Comparison of ENCODE assay signal across 12 cellular contexts in the genomic region with DNA sequence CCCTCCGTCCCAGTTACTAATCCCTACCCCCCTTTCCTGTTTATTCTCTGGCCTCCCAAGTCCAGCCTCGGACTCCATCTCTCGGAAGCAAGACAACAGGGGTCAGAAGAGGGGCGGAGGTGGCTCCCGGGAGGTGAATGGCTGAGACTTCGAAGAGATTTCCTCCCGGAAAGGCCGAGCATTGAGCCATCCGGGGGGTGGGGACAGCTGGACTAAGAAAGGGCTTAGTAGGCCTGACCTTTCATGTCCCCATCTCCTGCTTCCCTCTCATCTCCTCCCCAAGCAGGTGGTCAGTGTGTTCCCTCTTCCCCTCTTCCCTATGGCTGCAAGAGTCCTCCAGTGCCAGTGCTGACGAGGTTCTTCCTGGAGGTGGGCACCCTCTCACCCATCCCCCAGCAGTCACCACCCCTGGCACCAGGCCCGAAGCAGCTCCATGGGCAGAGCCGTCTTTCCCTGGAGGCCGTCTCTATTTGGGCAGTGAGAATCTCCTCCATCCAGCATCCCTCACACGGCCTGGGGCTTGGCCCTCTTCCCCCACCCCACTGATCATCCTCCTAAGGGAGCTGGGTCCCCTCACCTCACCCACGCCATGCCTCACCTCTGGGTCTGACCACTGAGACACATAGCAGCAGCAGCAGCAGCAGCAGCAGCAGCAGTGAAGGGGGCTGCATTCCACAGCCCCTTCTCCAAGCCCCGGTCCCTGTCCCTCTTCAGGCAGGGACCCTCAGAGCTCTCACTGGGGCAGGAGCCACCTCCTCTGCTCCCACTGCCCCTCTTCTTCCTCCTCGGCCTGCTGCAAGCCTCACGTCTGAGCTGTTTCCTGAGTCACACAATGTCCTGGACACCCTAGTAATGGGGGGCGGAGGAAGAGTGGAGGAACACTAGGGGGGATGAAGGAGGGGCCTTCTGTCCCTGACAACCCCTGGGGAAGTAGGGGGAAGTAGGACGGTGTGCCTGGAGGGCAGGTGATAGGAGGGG. TPM values are rescaled to one million over a fixed set of nuclear protein-coding genes. Genes with fewer than 3 reads are reported as not detected.
DNase-seq lines count a peak whose midpoint lies in the region; ATAC-seq, FAIRE-seq and TF ChIP-seq lines count a peak whose summit lies in the region.
"Had no signal": no experiment of that assay in that cellular context is flagged by ENCODE, and none has a peak within 500 bp of the region (broad histone marks: within the 10 kb centered on the region; RNA-seq: fewer than 3 reads in every experiment).

TSS of gene NOTCH4 (minus strand) at position 810 of the 978 bp plus-strand sequence. CDS start at position 671, 139 bp downstream.

- H3K4me1 Mint-ChIP-seq in astrocyte (ENCODE audit: low read depth, unreplicated experiment): peaks cover 1% of the 10 kb centered on the region

- H4K20me1 ChIP-seq in DOHH2 (ENCODE audit: control insufficient read depth, insufficient read depth, low read depth, low read length) (no peaks in the 10 kb centered on the region), astrocyte (ENCODE audit: insufficient read depth, low read length) (no peaks in the 10 kb centered on the region)

- TF ChIP-seq CTCF in DOHH2 (IDR thresholded peaks at IDR 0.05; ENCODE audit: low read depth, low read length, poor library complexity, severe bottlenecking): no peak
- TF ChIP-seq CTCF in astrocyte (IDR thresholded peaks at IDR 0.05; ENCODE audit: insufficient read depth, low read depth, low read length): no peak
- no peak for TF ChIP-seq CTCF in gastrocnemius medialis (IDR thresholded peaks at IDR 0.05 in 4 of 5, conservative IDR thresholded peaks at IDR 0.05 in 1 of 5)
- TF ChIP-seq CTCF in lower leg skin (IDR thresholded peaks at IDR 0.05): no peak

- H3F3A ChIP-seq in DOHH2 (ENCODE audit: control insufficient read depth, insufficient read depth): no peaks in the 10 kb centered on the region

- TF ChIP-seq POLR2A in gastrocnemius medialis (IDR thresholded peaks at IDR 0.05) (peak; percentile 23 to 67), lower leg skin (IDR thresholded peaks at IDR 0.05) (no peak)

- in situ Hi-C loops in gastrocnemius medialis (cut with MboI; ENCODE audit: low sequenced_read_pairs in 4 of 4): no loop called here

- H3K4me2 ChIP-seq in DOHH2 (ENCODE audit: low read length) (peak within 1 kb of the TSS; percentile 31; the same call in 1 of the 2 replicates), astrocyte (ENCODE audit: low read length) (no peak within 1 kb of the TSS)

- ATAC-seq in left ventricle myocardium superior (peak; percentile 78), gastrocnemius medialis (peak; percentile 62 to 67), GM18870 (IDR thresholded peaks at IDR 0.05; ENCODE audit: unreplicated experiment) (no peak), GM18868 (IDR thresholded peaks at IDR 0.05; ENCODE audit: unreplicated experiment) (no peak)

- H3K27ac Mint-ChIP-seq in astrocyte (ENCODE audit: unreplicated experiment): peak within 1 kb of the TSS; percentile 41

- peaks cover 2% of the 10 kb centered on the region for H3K9me3 Mint-ChIP-seq in astrocyte (ENCODE audit: unreplicated experiment)

- no peak within 1 kb of the TSS for H3K9ac ChIP-seq in astrocyte (ENCODE audit: low read length)

- H3K4me3 ChIP-seq in DOHH2 (ENCODE audit: low read length) (peak within 1 kb of the TSS; percentile 22), astrocyte (ENCODE audit: insufficient read depth, low read depth, low read length) (no peak within 1 kb of the TSS), gastrocnemius medialis (peak within 1 kb of the TSS; percentile 0 to 50 (median 31)), lower leg skin (ENCODE audit: low read depth, poor library complexity, severe bottlenecking) (no peak within 1 kb of the TSS)
- H3K4me3 ChIP-seq: transverse colon had no signal

- H3K27ac ChIP-seq in DOHH2 (ENCODE audit: low read depth, low read length): no peak within 1 kb of the TSS
- no peak within 1 kb of the TSS for H3K27ac ChIP-seq in astrocyte (ENCODE audit: low read depth, low read length)
- peak within 1 kb of the TSS; percentile 52 to 74 (median 68) for H3K27ac ChIP-seq in gastrocnemius medialis

- H3K4me1 ChIP-seq in DOHH2 (ENCODE audit: control insufficient read depth, low read length) (peaks cover 49% of the 10 kb centered on the region), astrocyte (ENCODE audit: insufficient read depth, low read length) (no peaks in the 10 kb centered on the region), gastrocnemius medialis (no peaks in the 10 kb centered on the region)
- H3K4me1 ChIP-seq: transverse colon had no signal

- DNase-seq in astrocyte (ENCODE audit: low read depth) (no peak), left ventricle myocardium superior (no peak), gastrocnemius medialis (no peak), lower leg skin (ENCODE audit: low spot score in 2 of 2) (no peak), activated gamma-delta T cell treated with Interleukin-2 at 50 U/mL for 16 hours (no peak)
- DNase-seq: DND-41, NCI-H446 treated with DMSO at 0.1 percent for 48 hours, SHP77 treated with DMSO at 0.1 percent for 48 hours, transverse colon had no signal

- H2AFZ ChIP-seq in astrocyte (ENCODE audit: low read depth, low read length): no peak within 1 kb of the TSS

- H3K36me3 Mint-ChIP-seq in astrocyte (ENCODE audit: low read depth, unreplicated experiment): peaks cover 1% of the 10 kb centered on the region

- no peaks in the 10 kb centered on the region for H3K36me3 ChIP-seq in DOHH2 (ENCODE audit: control insufficient read depth, low read length)
- no peaks in the 10 kb centered on the region for H3K36me3 ChIP-seq in astrocyte (ENCODE audit: insufficient read depth, low read length)
- no peaks in the 10 kb centered on the region for H3K36me3 ChIP-seq in gastrocnemius medialis
- H3K36me3 ChIP-seq: transverse colon had no signal

- intact Hi-C loops in left ventricle myocardium superior (cut with micrococcal nuclease) (no loop called here), gastrocnemius medialis (cut with DNase I; ENCODE audit: low total_unique reads) (no loop called here), lower leg skin (cut with DNase I; ENCODE audit: low total_unique reads) (no loop called here)

- H3K79me2 ChIP-seq in DOHH2 (ENCODE audit: control insufficient read depth, low read length) (no peaks in the 10 kb centered on the region), astrocyte (ENCODE audit: insufficient read depth, low read length) (no peaks in the 10 kb centered on the region)

- H3K9me2 ChIP-seq in DOHH2 (replicated peaks; ENCODE audit: control insufficient read depth, low read length): no peaks in the 10 kb centered on the region

- peaks cover 26% of the 10 kb centered on the region for H3K27me3 Mint-ChIP-seq in astrocyte (ENCODE audit: low read depth, unreplicated experiment)

- 40 to 50% methylated on average over 20 of the region's 20 CpGs for WGBS in lower leg skin, 2 donors

- H3K4me3 Mint-ChIP-seq in astrocyte (ENCODE audit: unreplicated experiment): no peak within 1 kb of the TSS

- H3K9me3 ChIP-seq in DOHH2 (ENCODE audit: control insufficient read depth, insufficient read depth, low read length) (no peaks in the 10 kb centered on the region), astrocyte (ENCODE audit: insufficient read depth, low read depth, low read length) (no peaks in the 10 kb centered on the region), gastrocnemius medialis (no peaks in the 10 kb centered on the region)
- H3K9me3 ChIP-seq: transverse colon had no signal

- H3K27me3 ChIP-seq in DOHH2 (ENCODE audit: control insufficient read depth, low read length) (no peaks in the 10 kb centered on the region), astrocyte (ENCODE audit: insufficient read depth, low read length) (no peaks in the 10 kb centered on the region), gastrocnemius medialis (no peaks in the 10 kb centered on the region)
- H3K27me3 ChIP-seq: transverse colon had no signal

- FAIRE-seq in astrocyte (lab: Jason Lieb, UNC): no peak

RNA-seq across cellular contexts. Expression of gene NOTCH4, which starts in this region (rescaled TPM):
- total RNA-seq in astrocyte (0.57 and 0.60 TPM in 2 replicates), left ventricle myocardium superior (22.5 TPM), gastrocnemius medialis (10 to 100 TPM in 3 of 4 donors, 1 to 10 TPM in 1; 6.8 to 21.1 (median 14.8) TPM), lower leg skin (10 to 100 TPM in 1 of 4 donors, 1 to 10 TPM in 3; 6.3 to 10.4 (median 7.8) TPM)

Comparison
In these comparisons a context has a peak if more than half of its experiments do, and no peak if none do; other contexts are left out.
1. H3K27ac ChIP-seq: peak in gastrocnemius medialis (4 of 4); none in DOHH2 (single experiment) and astrocyte (single experiment).
2. H3K4me3 ChIP-seq: peak in DOHH2 (single experiment) and gastrocnemius medialis (4 of 4); none in astrocyte (single experiment) and lower leg skin (single experiment).
3. ATAC-seq: peak in left ventricle myocardium superior (single experiment) and gastrocnemius medialis (2 of 2); none in GM18870 (single experiment) and GM18868 (single experiment).
4. POLR2A ChIP-seq: peak in gastrocnemius medialis (2 of 2); none in lower leg skin (0 of 2).